17 cellular contexts compared by ENCODE assay signal in the genomic region with DNA sequence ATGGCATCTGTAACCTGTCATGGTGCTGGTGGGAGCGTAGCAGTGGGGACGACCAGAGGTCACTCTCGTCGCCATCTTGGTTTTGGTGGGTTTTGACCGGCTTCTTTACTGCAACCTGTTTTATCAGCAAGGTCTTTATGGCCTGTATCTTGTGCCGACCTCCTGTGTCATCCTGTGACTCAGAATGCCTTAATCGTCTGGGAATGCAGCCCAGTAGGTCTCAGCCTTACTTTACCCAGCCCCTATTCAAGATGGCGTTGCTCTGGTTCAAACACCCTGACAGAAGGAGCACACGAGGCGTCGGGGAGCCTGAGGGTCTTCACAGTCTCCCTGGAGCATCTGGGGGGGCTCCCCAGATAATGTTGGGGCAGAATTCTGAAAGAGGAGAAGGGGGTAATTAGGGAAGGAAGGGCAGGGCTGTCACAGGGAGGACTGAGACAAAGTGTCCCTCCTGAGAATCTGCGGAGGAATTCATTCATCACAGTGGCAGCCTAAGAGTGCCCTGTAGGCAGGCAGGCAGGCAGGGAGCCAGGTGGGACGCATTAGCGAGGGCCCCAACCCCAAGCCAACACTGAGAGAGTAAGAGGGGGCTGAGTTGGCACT. TPM values are rescaled to one million over a fixed set of nuclear protein-coding genes. Genes with fewer than 3 reads are reported as not detected.
DNase-seq lines count a peak whose midpoint lies in the region; ATAC-seq and TF ChIP-seq lines count a peak whose summit lies in the region.
"Had no signal": no experiment of that assay in that cellular context is flagged by ENCODE, and none has a peak within 500 bp of the region (broad histone marks: within the 10 kb centered on the region; RNA-seq: fewer than 3 reads in every experiment).

No MANE protein-coding gene starts in this region.

- TF ChIP-seq CTCF in mammary epithelial cell (conservative IDR thresholded peaks at IDR 0.05 in 1 of 2, IDR thresholded peaks at IDR 0.05 in 1 of 2; ENCODE audit: extremely low read depth in 1 of 2, insufficient read depth in 1 of 2, low read depth in 1 of 2, low read length in 2 of 2) (no peak), right lobe of liver (IDR thresholded peaks at IDR 0.05) (no peak), WTC11 (IDR thresholded peaks at IDR 0.05) (no peak)

- no peaks in the 10 kb centered on the region for H3K36me3 Mint-ChIP-seq in WTC11

- dilution Hi-C loops in mammary epithelial cell (cut with HindIII; ENCODE audit: low sequenced_read_pairs): no loop called here

- intact Hi-C loops in mammary epithelial cell (cut with micrococcal nuclease): loop anchor here (1.0 kb wide), 1 partner anchor 13 kb away; no protein-coding TSS in a partner anchor
- intact Hi-C loops in right lobe of liver (cut with DNase I): no loop called here

- no peak overlapping the region for H4K8ac ChIP-seq in mesendoderm (ENCODE audit: low read depth, low read length)

- peak overlapping the region; percentile 87 for H2AFZ ChIP-seq in mammary epithelial cell (ENCODE audit: low read depth, low read length)

- H3K79me2 ChIP-seq in mammary epithelial cell (ENCODE audit: insufficient read depth, low read length) (no peaks in the 10 kb centered on the region), mesendoderm (ENCODE audit: control insufficient read depth, insufficient read depth, low read length) (no peaks in the 10 kb centered on the region)

- H2AK5ac ChIP-seq in mesendoderm (ENCODE audit: low read length): no peak overlapping the region

- H2BK5ac ChIP-seq in mesendoderm (ENCODE audit: low read length): peak overlapping the region; percentile 76

- H3K4me3 Mint-ChIP-seq in WTC11: no peak overlapping the region
- H3K4me3 Mint-ChIP-seq: activated T-helper 1 cell treated with anti-CD3 and anti-CD28 coated beads, Interleukin-12 subunit alpha, Interleukin-12 subunit beta, Interleukin-2, Interleukin-4 antibody, amounts not matched to agents 30 ng/mL and 10 ng/mL and 1 ng/mL, durations not matched to agents 14 hours and 24 hours and 36 hours had no signal

- H3K9me3 Mint-ChIP-seq in WTC11: peaks cover 4% of the 10 kb centered on the region; the same call in 1 of the 2 replicates
- H3K9me3 Mint-ChIP-seq: activated T-helper 1 cell treated with anti-CD3 and anti-CD28 coated beads, Interleukin-12 subunit alpha, Interleukin-12 subunit beta, Interleukin-2, Interleukin-4 antibody, amounts not matched to agents 30 ng/mL and 10 ng/mL and 1 ng/mL, durations not matched to agents 14 hours and 24 hours and 36 hours had no signal

- ATAC-seq in right lobe of liver: no peak
- ATAC-seq in WTC11: no peak
- ATAC-seq: Right ventricle myocardium inferior had no signal

- in situ Hi-C loops in mammary epithelial cell (cut with MboI; ENCODE audit: low sequenced_read_pairs in 2 of 2): no loop called here

- no peak overlapping the region for H3K23ac ChIP-seq in mesendoderm (ENCODE audit: low read length)

- H3K4me2 ChIP-seq in mammary epithelial cell (ENCODE audit: insufficient read depth, low read depth, low read length) (no peak overlapping the region), mesendoderm (ENCODE audit: low read length) (no peak overlapping the region)

- H3K27me3 ChIP-seq in mammary epithelial cell (ENCODE audit: insufficient read depth, low read length) (no peaks in the 10 kb centered on the region), mesendoderm (ENCODE audit: insufficient read depth, low read length, poor library complexity) (no peaks in the 10 kb centered on the region), right lobe of liver (no peaks in the 10 kb centered on the region)
- H3K27me3 ChIP-seq: stomach had no signal

- CTCF ChIA-PET in mammary epithelial cell (lab: Charles Lee; ENCODE audit: low non-redundant PET): no interaction called here
- CTCF ChIA-PET in WTC11 (lab: Charles Lee): no interaction called here

- H3K27ac ChIP-seq in mammary epithelial cell (ENCODE audit: insufficient read depth, low read depth, low read length): peak overlapping the region; percentile 20
- peak overlapping the region; percentile 56 for H3K27ac ChIP-seq in mesendoderm (ENCODE audit: low read depth, low read length)
- H3K27ac ChIP-seq in right lobe of liver: no peak overlapping the region
- H3K27ac ChIP-seq: HL-60, stomach had no signal

- no peak overlapping the region for H3K18ac ChIP-seq in mesendoderm (ENCODE audit: low read length)

- 55% methylated on average over 8 of the region's 14 CpGs for WGBS in mammary epithelial cell (ENCODE audit: low coverage, missing lambda C conversion rate)
- no CpG with 5 or more reads among the region's 14 CpGs for WGBS in mesendoderm (ENCODE audit: extremely low coverage, insufficient coverage, low lambda C conversion rate)
- 87% methylated on average over 9 of the region's 14 CpGs for WGBS in right lobe of liver (ENCODE audit: insufficient coverage, low coverage, low lambda C conversion rate, missing lambda C conversion rate)

- no peak overlapping the region for H2BK15ac ChIP-seq in mesendoderm (replicated peaks; ENCODE audit: low read depth)

- no peak overlapping the region for H3K9ac ChIP-seq in mammary epithelial cell (ENCODE audit: insufficient read depth, low read length)
- no peak overlapping the region for H3K9ac ChIP-seq in mesendoderm (ENCODE audit: low read length)

- no peak overlapping the region for H2BK120ac ChIP-seq in mesendoderm (ENCODE audit: low read depth, low read length)

- BruUV-seq in mammary epithelial cell (replicated peaks; lab: Mats Ljungman, UMichigan): no TSS peak

- TF ChIP-seq POLR2A in right lobe of liver (IDR thresholded peaks at IDR 0.05): no peak

- H4K5ac ChIP-seq in mesendoderm (ENCODE audit: low read length): no peak overlapping the region

- no peak overlapping the region for H3K4ac ChIP-seq in mesendoderm (ENCODE audit: low read depth, low read length)

- H3K4me1 ChIP-seq in mammary epithelial cell (ENCODE audit: insufficient read depth, low read length) (peaks cover 8% of the 10 kb centered on the region), mesendoderm (ENCODE audit: control insufficient read depth, low read depth, low read length) (peaks cover 6% of the 10 kb centered on the region), right lobe of liver (no peaks in the 10 kb centered on the region)
- H3K4me1 ChIP-seq: stomach had no signal

- H3K27ac Mint-ChIP-seq in WTC11: no peak overlapping the region
- H3K27ac Mint-ChIP-seq: activated T-helper 1 cell treated with anti-CD3 and anti-CD28 coated beads, Interleukin-12 subunit alpha, Interleukin-12 subunit beta, Interleukin-2, Interleukin-4 antibody, amounts not matched to agents 30 ng/mL and 10 ng/mL and 1 ng/mL, durations not matched to agents 14 hours and 24 hours and 36 hours had no signal

- POLR2A ChIA-PET in WTC11 (lab: Charles Lee): interaction anchor here (1.0 kb wide), 1 partner anchor 27 kb away, joined by 3 read pairs; no protein-coding TSS in a partner anchor

- peak overlapping the region; percentile 15 for H3K56ac ChIP-seq in mesendoderm (ENCODE audit: low read length)

- H3K4me1 Mint-ChIP-seq in WTC11: peaks cover 16% of the 10 kb centered on the region

- H3K27me3 Mint-ChIP-seq in WTC11 (ENCODE audit: low read depth): no peaks in the 10 kb centered on the region

- H3K36me3 ChIP-seq in mammary epithelial cell (ENCODE audit: insufficient read depth, low read length) (no peaks in the 10 kb centered on the region), mesendoderm (ENCODE audit: control insufficient read depth, insufficient read depth, low read length) (no peaks in the 10 kb centered on the region), right lobe of liver (no peaks in the 10 kb centered on the region)
- H3K36me3 ChIP-seq: stomach had no signal

- H3K4me3 ChIP-seq in mammary epithelial cell (replicated peaks in 1 of 3; ENCODE audit: insufficient read depth in 1 of 3, low read depth in 2 of 3, low read length in 3 of 3): no peak overlapping the region
- no peak overlapping the region for H3K4me3 ChIP-seq in mesendoderm (ENCODE audit: low read length)
- H3K4me3 ChIP-seq in right lobe of liver: no peak overlapping the region
- H3K4me3 ChIP-seq: stomach had no signal

- H3K9me3 ChIP-seq in mammary epithelial cell (replicated peaks; ENCODE audit: insufficient read depth, low read length) (no peaks in the 10 kb centered on the region), right lobe of liver (no peaks in the 10 kb centered on the region)
- H3K9me3 ChIP-seq: stomach had no signal

- H3K79me1 ChIP-seq in mesendoderm (ENCODE audit: low read length): no peaks in the 10 kb centered on the region

- no peaks in the 10 kb centered on the region for H4K20me1 ChIP-seq in mammary epithelial cell (ENCODE audit: insufficient read depth, low read length)

- DNase-seq in Daoy (ENCODE audit: low read depth) (peak; percentile 89), M059J (ENCODE audit: low read depth) (peak; percentile 80), mammary epithelial cell (peak; percentile 55), mesendoderm (peak; percentile 86), SW480 (ENCODE audit: low spot score) (no peak), right lobe of liver (no peak), WTC11 (ENCODE audit: low spot score) (no peak), NK-92 (lab: John Stamatoyannopoulos, UW; ENCODE audit: unreplicated experiment) (no peak)
- DNase-seq: AML-193, amygdala, NCI-H1930, NCI-H748 treated with DMSO at 0.1 percent for 48 hours, small intestine, stomach had no signal

TF ChIP-seq in WTC11, 78 proteins besides CTCF, POLR2A, EP300 and RAD21:
- TF ChIP-seq IRF2 (CRISPR knock-in tag; IDR thresholded peaks at IDR 0.05; ENCODE audit: borderline replicate concordance, low read depth) (no peak), RORB (CRISPR knock-in tag; IDR thresholded peaks at IDR 0.05) (no peak), TEAD1 (CRISPR knock-in tag; IDR thresholded peaks at IDR 0.05) (no peak), SMAD4 (CRISPR knock-in tag; IDR thresholded peaks at IDR 0.05) (no peak), TEAD4 (CRISPR knock-in tag; IDR thresholded peaks at IDR 0.05) (no peak)

RNA-seq across cellular contexts. Expression of a gene that starts 21.3 kb away (rescaled TPM):
- total RNA-seq in Daoy (2014; rRNA removed; shearing (Covaris generic)): 40.7 and 49.6 TPM in 2 replicates
- 30.0 and 49.5 TPM in 2 replicates for total RNA-seq in M059J (2014; rRNA removed; shearing (Covaris generic))
- total RNA-seq in mammary epithelial cell (10 to 100 TPM; 76.5 to 85.4 TPM), right lobe of liver (1 to 10 TPM; 1.6 to 3.3 (median 2.8) TPM), WTC11 (2021) (31.8 to 32.6 TPM (median 32.4 TPM) in 3 replicates)
- polyA plus RNA-seq in mammary epithelial cell: 59.8 TPM
- polyA minus RNA-seq in mammary epithelial cell: 53.3 TPM
- 29.4 TPM for polyA plus RNA-seq in mesendoderm (2013, experiment 1 of 2)
- 28.7 TPM for polyA plus RNA-seq in mesendoderm (2013, experiment 2 of 2)

Comparison
In these comparisons a context has a peak if more than half of its experiments do, and no peak if none do; other contexts are left out.
1. DNase-seq: peak in Daoy (single experiment), M059J (single experiment), mammary epithelial cell (single experiment) and mesendoderm (single experiment); none in SW480 (single experiment), right lobe of liver (0 of 3), WTC11 (single experiment) and NK-92 (single experiment).
2. H3K27ac ChIP-seq: peak in mammary epithelial cell (single experiment) and mesendoderm (single experiment); none in right lobe of liver (0 of 3).